ENCODE assay signal across 1 cellular context in genomic region chr2:88126772-88127637, GRCh38.
TF ChIP-seq lines count a peak whose summit lies in the region.

No MANE protein-coding gene starts in this region.

TF ChIP-seq in HepG2, 621 proteins besides CTCF, POLR2A, EP300 and RAD21 (continued from another document and continues in another):
- TF ChIP-seq ZBTB10 (CRISPR knock-in tag; IDR thresholded peaks at IDR 0.05; ENCODE audit: borderline replicate concordance) (no peak), ZFY (CRISPR knock-in tag; IDR thresholded peaks at IDR 0.05) (peak; percentile 48; the same call in 1 of the 2 replicates), ZNF766 (CRISPR knock-in tag; IDR thresholded peaks at IDR 0.05; ENCODE audit: borderline replicate concordance) (no peak), ZNF747 (CRISPR knock-in tag; IDR thresholded peaks at IDR 0.05; ENCODE audit: borderline replicate concordance) (no peak), HDAC2 (CRISPR knock-in tag; IDR thresholded peaks at IDR 0.05) (no peak), E2F5 (CRISPR knock-in tag; conservative IDR thresholded peaks at IDR 0.05) (no peak), ZNF362 (CRISPR knock-in tag; IDR thresholded peaks at IDR 0.05; ENCODE audit: borderline replicate concordance) (no peak), ZSCAN9 (CRISPR knock-in tag; IDR thresholded peaks at IDR 0.05; ENCODE audit: borderline replicate concordance) (0 out of 2 replicates have a peak, but pooled peaks have one; percentile 1), TGIF2 (CRISPR knock-in tag; IDR thresholded peaks at IDR 0.05) (peak; percentile 35; the same call in 1 of the 2 replicates), ZNF337 (CRISPR knock-in tag; IDR thresholded peaks at IDR 0.05; ENCODE audit: borderline replicate concordance, low read depth) (0 out of 2 replicates have a peak, but pooled peaks have one; percentile 49), ZNF780A (CRISPR knock-in tag; IDR thresholded peaks at IDR 0.05) (no peak), ZFP37 (CRISPR knock-in tag; IDR thresholded peaks at IDR 0.05; ENCODE audit: borderline replicate concordance) (no peak), KMT2A (CRISPR knock-in tag; IDR thresholded peaks at IDR 0.05) (no peak), SNAPC4 (CRISPR knock-in tag; IDR thresholded peaks at IDR 0.05) (no peak), CENPX (CRISPR knock-in tag; IDR thresholded peaks at IDR 0.05) (no peak), SMC3 (IDR thresholded peaks at IDR 0.05; ENCODE audit: low read length) (no peak), SNAPC2 (CRISPR knock-in tag; IDR thresholded peaks at IDR 0.05) (peak; percentile 48; the same call in 1 of the 2 replicates), SALL2 (CRISPR knock-in tag; IDR thresholded peaks at IDR 0.05) (no peak), HBP1 (CRISPR knock-in tag; IDR thresholded peaks at IDR 0.05; ENCODE audit: low read depth) (peak; percentile 73; the same call in 1 of the 2 replicates), BORCS8-MEF2B (CRISPR knock-in tag; IDR thresholded peaks at IDR 0.05) (peak; percentile 70; the same call in 1 of the 2 replicates), PRDM15 (CRISPR knock-in tag; IDR thresholded peaks at IDR 0.05) (no peak), MTERF4 (CRISPR knock-in tag; IDR thresholded peaks at IDR 0.05) (peak; percentile 79), ZC3H4 (CRISPR knock-in tag; IDR thresholded peaks at IDR 0.05; ENCODE audit: borderline replicate concordance) (peak; percentile 22; the same call in 1 of the 2 replicates), ZMYM3 (CRISPR knock-in tag; IDR thresholded peaks at IDR 0.05) (no peak), ZBTB46 (CRISPR knock-in tag; IDR thresholded peaks at IDR 0.05; ENCODE audit: borderline replicate concordance) (no peak; the same call in 1 of the 2 replicates), ZBTB1 (CRISPR knock-in tag; IDR thresholded peaks at IDR 0.05; ENCODE audit: borderline replicate concordance) (no peak), USF2 (IDR thresholded peaks at IDR 0.05; ENCODE audit: low read depth, low read length) (no peak), USF2 (CRISPR knock-in tag; IDR thresholded peaks at IDR 0.05; ENCODE audit: borderline replicate concordance) (no peak), SIN3A (IDR thresholded peaks at IDR 0.05; ENCODE audit: borderline replicate concordance, low read depth, low read length) (peak; percentile 15; the same call in 1 of the 2 replicates), ZBTB7A (CRISPR knock-in tag; IDR thresholded peaks at IDR 0.05) (no peak), MAZ (IDR thresholded peaks at IDR 0.05; ENCODE audit: borderline replicate concordance, low read depth, low read length) (no peak), MAZ (CRISPR knock-in tag; IDR thresholded peaks at IDR 0.05; ENCODE audit: low read depth) (no peak), ZNF883 (CRISPR knock-in tag; IDR thresholded peaks at IDR 0.05; ENCODE audit: not compliant biosample characterization) (no peak), MBD4 (IDR thresholded peaks at IDR 0.05; ENCODE audit: borderline replicate concordance, low read length) (peak; percentile 51; the same call in 1 of the 2 replicates), HOXA5 (CRISPR knock-in tag; IDR thresholded peaks at IDR 0.05) (no peak), MAFK (conservative IDR thresholded peaks at IDR 0.05 in 1 of 2, IDR thresholded peaks at IDR 0.05 in 1 of 2; ENCODE audit: low read length in 2 of 2) (no peak), NR2F1 (CRISPR knock-in tag; IDR thresholded peaks at IDR 0.05) (no peak), FOXK2 (IDR thresholded peaks at IDR 0.05) (no peak), ZNF552 (CRISPR knock-in tag; IDR thresholded peaks at IDR 0.05; ENCODE audit: borderline replicate concordance) (no peak), ZNF850 (CRISPR knock-in tag; conservative IDR thresholded peaks at IDR 0.05) (0 out of 2 replicates have a peak, but pooled peaks have one; percentile 2), KLF13 (CRISPR knock-in tag; IDR thresholded peaks at IDR 0.05) (no peak)
